In genomic region chr20:56518126-56518525, GRCh38 we compare ENCODE assay signal across 22 cellular contexts. TPM values are rescaled to one million over a fixed set of nuclear protein-coding genes. Genes with fewer than 3 reads are reported as not detected.
A peak's percentile ranks its signal among the peaks of the same experiment; 100 is the strongest.
DNase-seq lines count a peak whose midpoint lies in the region; ATAC-seq, FAIRE-seq and TF ChIP-seq lines count a peak whose summit lies in the region.
"Had no signal": no experiment of that assay in that cellular context is flagged by ENCODE, and none has a peak within 500 bp of the region (broad histone marks: within the 10 kb centered on the region; RNA-seq: fewer than 3 reads in every experiment).

No MANE protein-coding gene starts in this region.

- H3K27ac ChIP-seq in Panc1 (ENCODE audit: low read length) (no peak overlapping the region), endothelial cell of umbilical vein (ENCODE audit: insufficient read depth, low read depth, low read length) (no peak overlapping the region), stomach smooth muscle (ENCODE audit: low read length) (peak overlapping the region; percentile 64)

- in situ Hi-C loops in Panc1 (cut with HindIII; ENCODE audit: low pct_unique_long_range_greater_than_20kb, low sequenced_read_pairs), result no loop called here

- CTCF ChIA-PET in Panc1 (lab: Charles Lee), result no interaction called here
- CTCF ChIA-PET in endothelial cell of umbilical vein (lab: Charles Lee), result no interaction called here

- H3K9me3 ChIP-seq in Panc1 (ENCODE audit: control insufficient read depth, insufficient read depth, low read depth, low read length) (no peaks in the 10 kb centered on the region), endothelial cell of umbilical vein (replicated peaks; ENCODE audit: control insufficient read depth, insufficient read depth, low read length) (no peaks in the 10 kb centered on the region), stomach smooth muscle (ENCODE audit: control insufficient read depth in 2 of 2, low read length in 2 of 2) (peaks cover 4 to 13% of the 10 kb centered on the region in 2 donors)
- H3K9me3 ChIP-seq: BE2C had no signal

- no peak for TF ChIP-seq POLR2A in endothelial cell of umbilical vein (IDR thresholded peaks at IDR 0.05; ENCODE audit: low read depth, low read length)

- H3K27me3 ChIP-seq in Panc1 (ENCODE audit: control insufficient read depth, insufficient read depth, low read length) (no peaks in the 10 kb centered on the region), endothelial cell of umbilical vein (ENCODE audit: control insufficient read depth in 2 of 2, insufficient read depth in 2 of 2, low read length in 2 of 2) (no peaks in the 10 kb centered on the region), stomach smooth muscle (ENCODE audit: control insufficient read depth in 1 of 2, insufficient read depth in 2 of 2, low read length in 2 of 2) (no peaks in the 10 kb centered on the region)
- H3K27me3 ChIP-seq: BE2C had no signal

- no peak overlapping the region for H2AFZ ChIP-seq in endothelial cell of umbilical vein (ENCODE audit: low read depth, low read length)

- ATAC-seq in Panc1 (no peak), HG03280 (IDR thresholded peaks at IDR 0.05; ENCODE audit: unreplicated experiment) (no peak)
- ATAC-seq: GM12878, K562 had no signal

- H3K36me3 ChIP-seq in Panc1 (ENCODE audit: control insufficient read depth, insufficient read depth, low read length) (peaks cover 3% of the 10 kb centered on the region), endothelial cell of umbilical vein (ENCODE audit: control insufficient read depth in 2 of 2, extremely low read depth in 1 of 2, insufficient read depth in 2 of 2, low read length in 2 of 2) (peaks cover 11 to 39% of the 10 kb centered on the region in 2 experiments), stomach smooth muscle (ENCODE audit: control insufficient read depth in 2 of 2, insufficient read depth in 2 of 2, low read length in 2 of 2) (peaks cover 29 to 31% of the 10 kb centered on the region in 2 donors)

- intact Hi-C loops in Panc1 (cut with micrococcal nuclease; ENCODE audit: unreplicated experiment) (no loop called here), endothelial cell of umbilical vein (cut with micrococcal nuclease) (no loop called here)

- H3K9me1 ChIP-seq in endothelial cell of umbilical vein (replicated peaks; ENCODE audit: control insufficient read depth, extremely low read depth, insufficient read depth, low read length), result no peaks in the 10 kb centered on the region

- dilution Hi-C loops in endothelial cell of umbilical vein (cut with MboI; ENCODE audit: extremely low pct_ligation_motif_present, low sequenced_read_pairs), result no loop called here

- no peaks in the 10 kb centered on the region for H3K79me2 ChIP-seq in endothelial cell of umbilical vein (ENCODE audit: control insufficient read depth, insufficient read depth, low read length)

- FAIRE-seq in HTR-8/SVneo (lab: Jason Lieb, UNC) (peak; percentile 4), endothelial cell of umbilical vein (lab: Jason Lieb, UNC) (no peak), RCC 7860 (lab: Jason Lieb, UNC) (no peak)
- FAIRE-seq: GM12878, K562 had no signal

- no peak overlapping the region for H3K4me2 ChIP-seq in endothelial cell of umbilical vein (ENCODE audit: insufficient read depth, low read length)

- H3K4me1 ChIP-seq in Panc1 (ENCODE audit: control insufficient read depth, insufficient read depth, low read length) (no peaks in the 10 kb centered on the region), endothelial cell of umbilical vein (ENCODE audit: control insufficient read depth, extremely low read depth, insufficient read depth, low read length) (no peaks in the 10 kb centered on the region), stomach smooth muscle (ENCODE audit: control insufficient read depth, insufficient read depth, low read length) (peaks cover 19% of the 10 kb centered on the region)
- H3K4me1 ChIP-seq: BE2C had no signal

- H3K4me3 ChIP-seq in Panc1 (ENCODE audit: low read depth in 2 of 2, low read length in 2 of 2) (no peak overlapping the region), endothelial cell of umbilical vein (replicated peaks in 1 of 3; ENCODE audit: insufficient read depth in 1 of 3, low read depth in 1 of 3, low read length in 3 of 3) (no peak overlapping the region), stomach smooth muscle (ENCODE audit: low read length in 2 of 2) (no peak overlapping the region)
- H3K4me3 ChIP-seq: GM12878, K562 had no signal

- TSS peak; percentile 71 for BruUV-seq in Panc1 (replicated peaks; lab: Mats Ljungman, UMichigan)
- BruUV-seq in endothelial cell of umbilical vein (replicated peaks; lab: Mats Ljungman, UMichigan), result TSS peak; percentile 63

- TF ChIP-seq CTCF in Panc1 (IDR thresholded peaks at IDR 0.05) (no peak), endothelial cell of umbilical vein (IDR thresholded peaks at IDR 0.05; ENCODE audit: extremely low read depth in 1 of 2, insufficient read depth in 1 of 2, low read depth in 1 of 2, low read length in 2 of 2) (no peak)

- H4K20me1 ChIP-seq in endothelial cell of umbilical vein (replicated peaks; ENCODE audit: control insufficient read depth, extremely low read depth, insufficient read depth, low read length), result no peaks in the 10 kb centered on the region

- DNase-seq in HTR-8/SVneo (ENCODE audit: insufficient read length, low spot score) (no peak), Panc1 (ENCODE audit: low read depth, low spot score) (no peak), endothelial cell of umbilical vein (ENCODE audit: low read depth, low spot score) (no peak), RCC 7860 (ENCODE audit: low spot score) (no peak), NCI-H2029 (lab: John Stamatoyannopoulos, UW) (no peak)
- DNase-seq: ACHN; BE2C; CD4-positive, CD25-positive, alpha-beta regulatory T cell; CD8-positive, alpha-beta memory T cell; COR-L47; DMS 273 treated with DMSO at 0.1 percent for 48 hours; DMS53; DND-41; EL; HCEC 1CT had no signal

- H3K9ac ChIP-seq in endothelial cell of umbilical vein (replicated peaks; ENCODE audit: extremely low read depth, insufficient read depth, low read length) (no peak overlapping the region), stomach smooth muscle (ENCODE audit: low read length in 2 of 2) (no peak overlapping the region)

- POLR2A ChIA-PET in Panc1 (lab: Charles Lee), result no interaction called here
- POLR2A ChIA-PET in endothelial cell of umbilical vein (lab: Charles Lee), result no interaction called here

TF ChIP-seq in endothelial cell of umbilical vein, 7 proteins besides CTCF, POLR2A, EP300 and RAD21:
- TF ChIP-seq MAX (IDR thresholded peaks at IDR 0.05; ENCODE audit: insufficient read depth, insufficient read length) (no peak), POLR2AphosphoS5 (IDR thresholded peaks at IDR 0.05; ENCODE audit: insufficient read depth, low read depth, low read length) (no peak), JUN (IDR thresholded peaks at IDR 0.05; ENCODE audit: borderline replicate concordance, insufficient read depth, insufficient read length, low read depth) (no peak), GATA2 (IDR thresholded peaks at IDR 0.05; ENCODE audit: insufficient read depth, insufficient read length, low read depth, low read length) (no peak), MYC (IDR thresholded peaks at IDR 0.05; ENCODE audit: low read depth, low read length) (no peak), EZH2 (IDR thresholded peaks at IDR 0.05; ENCODE audit: borderline replicate concordance, low read depth, low read length, severe bottlenecking) (no peak), FOS (IDR thresholded peaks at IDR 0.05; ENCODE audit: borderline replicate concordance, insufficient read depth, low read length) (no peak)
TF ChIP-seq in endothelial cell of umbilical vein: peak in this region for 0.

RNA-seq across cellular contexts. Expression of gene FAM209A, which starts 6.4 kb away (rescaled TPM):
- total RNA-seq in Panc1 (2021; ENCODE audit: unreplicated experiment) (not detected), endothelial cell of umbilical vein (0.49 TPM in 1 of 2 replicates, not detected in the other)
- polyA plus RNA-seq in Panc1 (2012; ENCODE audit: insufficient read length), result not detected
- 0.13 and 0.37 TPM in 2 replicates for polyA plus RNA-seq in endothelial cell of umbilical vein
- polyA plus RNA-seq in endothelial cell of umbilical vein (2011; cell fraction: cytosol; rRNA removed), result 0.07 TPM in 1 of 2 replicates, not detected in the other
- 1.0 and 1.7 TPM in 2 replicates for polyA plus RNA-seq in endothelial cell of umbilical vein (2011; cell fraction: nucleus; rRNA removed)
- 0.27 TPM in 1 of 2 replicates, not detected in the other for polyA plus RNA-seq in endothelial cell of umbilical vein (2012)
- polyA minus RNA-seq in endothelial cell of umbilical vein, result 0.53 TPM in 1 of 2 replicates, not detected in the other
- polyA minus RNA-seq in endothelial cell of umbilical vein (2011; cell fraction: cytosol; rRNA and poly(A)+ RNA removed), result not detected
- 0.67 TPM in 1 of 2 replicates, not detected in the other for polyA minus RNA-seq in endothelial cell of umbilical vein (2011; cell fraction: nucleus; rRNA and poly(A)+ RNA removed)
- total RNA-seq: A172, G401, H4 had no signal

RNA-seq across cellular contexts. Expression of gene FAM209B, which starts 14.9 kb away (rescaled TPM):
- not detected for total RNA-seq in Panc1 (2021; ENCODE audit: unreplicated experiment)
- polyA plus RNA-seq in Panc1 (2012; ENCODE audit: insufficient read length), result not detected
- total RNA-seq in endothelial cell of umbilical vein, result not detected in 2 replicates
- polyA plus RNA-seq in endothelial cell of umbilical vein, result 0.22 TPM in 1 of 2 replicates, not detected in the other
- not detected in 2 replicates for polyA plus RNA-seq in endothelial cell of umbilical vein (2011; cell fraction: cytosol; rRNA removed)
- 0.34 and 0.59 TPM in 2 replicates for polyA plus RNA-seq in endothelial cell of umbilical vein (2011; cell fraction: nucleus; rRNA removed)
- not detected in 2 replicates for polyA plus RNA-seq in endothelial cell of umbilical vein (2012)
- not detected in 2 replicates for polyA minus RNA-seq in endothelial cell of umbilical vein
- not detected for polyA minus RNA-seq in endothelial cell of umbilical vein (2011; cell fraction: cytosol; rRNA and poly(A)+ RNA removed)
- polyA minus RNA-seq in endothelial cell of umbilical vein (2011; cell fraction: nucleus; rRNA and poly(A)+ RNA removed), result not detected in 2 replicates
- total RNA-seq: A172, G401, H4, K562 had no signal

RNA-seq across cellular contexts. Expression of gene RTF2, which starts 49.7 kb away (rescaled TPM):
- 89.2 TPM for total RNA-seq in Panc1 (2021; ENCODE audit: unreplicated experiment)
- 85.2 TPM for polyA plus RNA-seq in Panc1 (2012; ENCODE audit: insufficient read length)
- 82.2 and 84.7 TPM in 2 replicates for total RNA-seq in endothelial cell of umbilical vein
- polyA plus RNA-seq in endothelial cell of umbilical vein, result 61.3 and 68.8 TPM in 2 replicates
- polyA plus RNA-seq in endothelial cell of umbilical vein (2011; cell fraction: cytosol; rRNA removed), result 71.9 and 84.2 TPM in 2 replicates
- polyA plus RNA-seq in endothelial cell of umbilical vein (2011; cell fraction: nucleus; rRNA removed), result 53.4 and 62.0 TPM in 2 replicates
- polyA plus RNA-seq in endothelial cell of umbilical vein (2012), result 88.3 and 89.1 TPM in 2 replicates
- polyA minus RNA-seq in endothelial cell of umbilical vein, result 52.8 and 56.8 TPM in 2 replicates
- polyA minus RNA-seq in endothelial cell of umbilical vein (2011; cell fraction: cytosol; rRNA and poly(A)+ RNA removed), result 32.4 TPM
- polyA minus RNA-seq in endothelial cell of umbilical vein (2011; cell fraction: nucleus; rRNA and poly(A)+ RNA removed), result 16.4 and 17.0 TPM in 2 replicates
